Comparison of ENCODE assay signal across 22 cellular contexts in genomic region chr15:88956263-88956662, GRCh38.
"Had no signal": no experiment of that assay in that cellular context is flagged by ENCODE, and none has a peak within 500 bp of the region (broad histone marks: within the 10 kb centered on the region; RNA-seq: fewer than 3 reads in every experiment).

No MANE protein-coding gene starts in this region.

- H3K9me3 Mint-ChIP-seq: T-cell had no signal

- H3K9me2 ChIP-seq: SK-N-SH had no signal

- ATAC-seq: Panc1, PC-3, T-cell had no signal

- H3K27ac ChIP-seq: RWPE1 had no signal

- H3K9me3 ChIP-seq: SK-N-SH had no signal

- H3K4me2 ChIP-seq: SK-N-SH had no signal

- H3K27ac Mint-ChIP-seq: IgD-negative memory B cell, T-cell had no signal

- H3K4me1 Mint-ChIP-seq: T-cell had no signal

- DNase-seq: KBM-7, MV-4-11, NCI-H1048, NCI-H1105, NCI-H1417, NCI-H1436 treated with DMSO at 0.1 percent for 48 hours, NCI-H1694, NCI-H187 treated with DMSO at 0.1 percent for 48 hours, NCI-H2029 treated with DMSO at 0.1 percent for 48 hours, NCI-H2171 treated with DMSO at 0.1 percent for 48 hours, NCI-H345, NCI-H446 treated with DMSO at 0.1 percent for 48 hours, NCI-H510A treated with DMSO at 0.1 percent for 48 hours, NCI-H526, PC-3, SHP77, SK-N-SH, SW 1271, T-cell had no signal

- H3K9ac ChIP-seq: SK-N-SH had no signal

- H3K36me3 Mint-ChIP-seq: T-cell had no signal

- H3K4me3 Mint-ChIP-seq: IgD-negative memory B cell, T-cell had no signal
